Comparison of ENCODE assay signal across 8 cellular contexts in genomic region chr19:40799558-40800338, GRCh38. TPM values are rescaled to one million over a fixed set of nuclear protein-coding genes. Genes with fewer than 3 reads are reported as not detected.
A peak's percentile ranks its signal among the peaks of the same experiment; 100 is the strongest.
DNase-seq lines count a peak whose midpoint lies in the region; ATAC-seq and TF ChIP-seq lines count a peak whose summit lies in the region.

No MANE protein-coding gene starts in this region.

- H3K4me1 Mint-ChIP-seq in CD8-positive, alpha-beta T cell (ENCODE audit: low read depth): peaks cover 64% of the 10 kb centered on the region
- H3K4me1 Mint-ChIP-seq in HFFc6 (ENCODE audit: low read depth): peaks cover 52% of the 10 kb centered on the region
- peaks cover 69% of the 10 kb centered on the region for H3K4me1 Mint-ChIP-seq in activated T-helper 1 cell treated with anti-CD3 and anti-CD28 coated beads, Interleukin-12 subunit alpha, Interleukin-12 subunit beta, Interleukin-2, Interleukin-4 antibody, amounts not matched to agents 30 ng/mL and 10 ng/mL and 1 ng/mL, durations not matched to agents 14 hours and 24 hours and 36 hours (ENCODE audit: low read depth)

- no peaks in the 10 kb centered on the region for H3K9me3 Mint-ChIP-seq in CD8-positive, alpha-beta T cell
- no peaks in the 10 kb centered on the region for H3K9me3 Mint-ChIP-seq in HFFc6
- no peaks in the 10 kb centered on the region for H3K9me3 Mint-ChIP-seq in activated T-helper 1 cell treated with anti-CD3 and anti-CD28 coated beads, Interleukin-12 subunit alpha, Interleukin-12 subunit beta, Interleukin-2, Interleukin-4 antibody, amounts not matched to agents 30 ng/mL and 10 ng/mL and 1 ng/mL, durations not matched to agents 14 hours and 24 hours and 36 hours

- no peak for ATAC-seq in CD8-positive, alpha-beta T cell
- ATAC-seq in heart right ventricle: peak; percentile 9 to 40 (median 26)
- no peak for ATAC-seq in GM18907 (IDR thresholded peaks at IDR 0.05; ENCODE audit: unreplicated experiment)
- ATAC-seq in GM21528 (IDR thresholded peaks at IDR 0.05; ENCODE audit: low FRiP score, unreplicated experiment): no peak

- peaks cover 58% of the 10 kb centered on the region for H3K4me1 ChIP-seq in CD8-positive, alpha-beta T cell (ENCODE audit: insufficient read depth, low read length)
- peaks cover 36 to 61% (median 55%) of the 10 kb centered on the region in 9 donors for H3K4me1 ChIP-seq in heart right ventricle

- CTCF ChIA-PET in CD8-positive, alpha-beta T cell (lab: Charles Lee): interaction anchor here (2.5 kb wide), 1 partner anchor 22 kb away, joined by 12 read pairs; the partner anchor contains the start of gene RAB4B

- no peaks in the 10 kb centered on the region for H3K27me3 ChIP-seq in CD8-positive, alpha-beta T cell (ENCODE audit: insufficient read depth, low read length)
- H3K27me3 ChIP-seq in heart right ventricle: no peaks in the 10 kb centered on the region

- peaks cover 45% of the 10 kb centered on the region for H3K36me3 Mint-ChIP-seq in CD8-positive, alpha-beta T cell
- H3K36me3 Mint-ChIP-seq in HFFc6 (ENCODE audit: low read depth): peaks cover 11% of the 10 kb centered on the region
- peaks cover 33% of the 10 kb centered on the region for H3K36me3 Mint-ChIP-seq in activated T-helper 1 cell treated with anti-CD3 and anti-CD28 coated beads, Interleukin-12 subunit alpha, Interleukin-12 subunit beta, Interleukin-2, Interleukin-4 antibody, amounts not matched to agents 30 ng/mL and 10 ng/mL and 1 ng/mL, durations not matched to agents 14 hours and 24 hours and 36 hours (ENCODE audit: low read depth)

- WGBS in heart right ventricle, 2 donors: 1 to 2% methylated on average over 40 of the region's 40 CpGs

- intact Hi-C loops in CD8-positive, alpha-beta T cell (cut with DNase I, micrococcal nuclease): loop anchor here (2.0 to 5.0 kb wide), 4 partner anchors 19 to 463 kb away; partner anchors contain the start of gene HNRNPUL1 (in 1 of the 2)
- intact Hi-C loops in activated T-helper 1 cell treated with anti-CD3 and anti-CD28 coated beads, Interleukin-12 subunit alpha, Interleukin-12 subunit beta, Interleukin-2, Interleukin-4 antibody, amounts not matched to agents 30 ng/mL and 10 ng/mL and 1 ng/mL, durations not matched to agents 14 hours and 24 hours and 36 hours (cut with micrococcal nuclease): loop anchor here (5.0 kb wide), 1 partner anchor 553 kb away; the partner anchor contains the start of gene TGFB1
- intact Hi-C loops in heart right ventricle (cut with DNase I): loop anchor here in 5 of 10 donors (2.0 to 10.0 kb wide), 9 partner anchors 19 to 385 kb away; partner anchors contain the start of genes ACTMAP (in 4 of the 5), SNRPA (in 4 of the 5), COQ8B (in 3 of the 5) and ITPKC (in 3 of the 5)

- no peaks in the 10 kb centered on the region for H3K36me3 ChIP-seq in CD8-positive, alpha-beta T cell (ENCODE audit: insufficient read depth, low read length)
- H3K36me3 ChIP-seq in heart right ventricle: peaks cover 0 to 45% (median 9%) of the 10 kb centered on the region in 9 donors

- no peak for TF ChIP-seq CTCF in CD8-positive, alpha-beta T cell (IDR thresholded peaks at IDR 0.05)
- TF ChIP-seq CTCF in HFFc6 (IDR thresholded peaks at IDR 0.05): no peak
- TF ChIP-seq CTCF in heart right ventricle (IDR thresholded peaks at IDR 0.05): no peak
- TF ChIP-seq CTCF in retinal pigment epithelial cell (conservative IDR thresholded peaks at IDR 0.05; ENCODE audit: low read depth, low read length): no peak

- peak in 2 of 7 experiments; percentile 30 to 63 for DNase-seq in CD8-positive, alpha-beta T cell
- DNase-seq in HFFc6: no peak
- no peak for DNase-seq in activated T-helper 1 cell treated with anti-CD3 and anti-CD28 coated beads, Interleukin-12 subunit alpha, Interleukin-12 subunit beta, Interleukin-2, Interleukin-4 antibody, amounts not matched to agents 30 ng/mL and 10 ng/mL and 1 ng/mL, durations not matched to agents 14 hours and 24 hours and 36 hours (ENCODE audit: low spot score)
- peak; percentile 75 to 80 for DNase-seq in heart right ventricle
- no peak for DNase-seq in retinal pigment epithelial cell (ENCODE audit: low read depth)
- no peak for DNase-seq in inferior parietal cortex (ENCODE audit: extremely low spot score)

- no peaks in the 10 kb centered on the region for H3K9me3 ChIP-seq in CD8-positive, alpha-beta T cell (ENCODE audit: low read length)
- H3K9me3 ChIP-seq in heart right ventricle: no peaks in the 10 kb centered on the region

- peak overlapping the region; percentile 77 for H3K4me3 ChIP-seq in CD8-positive, alpha-beta T cell (ENCODE audit: low read depth, low read length)
- peak overlapping the region; percentile 76 to 97 (median 93) for H3K4me3 ChIP-seq in heart right ventricle
- H3K4me3 ChIP-seq in retinal pigment epithelial cell (ENCODE audit: low read length): peak overlapping the region; percentile 86

- peak overlapping the region; percentile 89 for H3K27ac Mint-ChIP-seq in CD8-positive, alpha-beta T cell
- peak overlapping the region; percentile 85 for H3K27ac Mint-ChIP-seq in HFFc6
- peak overlapping the region; percentile 91 for H3K27ac Mint-ChIP-seq in activated T-helper 1 cell treated with anti-CD3 and anti-CD28 coated beads, Interleukin-12 subunit alpha, Interleukin-12 subunit beta, Interleukin-2, Interleukin-4 antibody, amounts not matched to agents 30 ng/mL and 10 ng/mL and 1 ng/mL, durations not matched to agents 14 hours and 24 hours and 36 hours

- peak overlapping the region; percentile 92 for H3K4me3 Mint-ChIP-seq in CD8-positive, alpha-beta T cell
- H3K4me3 Mint-ChIP-seq in HFFc6: peak overlapping the region; percentile 97
- peak overlapping the region; percentile 97 for H3K4me3 Mint-ChIP-seq in activated T-helper 1 cell treated with anti-CD3 and anti-CD28 coated beads, Interleukin-12 subunit alpha, Interleukin-12 subunit beta, Interleukin-2, Interleukin-4 antibody, amounts not matched to agents 30 ng/mL and 10 ng/mL and 1 ng/mL, durations not matched to agents 14 hours and 24 hours and 36 hours

- H3K27me3 Mint-ChIP-seq in CD8-positive, alpha-beta T cell (ENCODE audit: low read depth): no peaks in the 10 kb centered on the region
- H3K27me3 Mint-ChIP-seq in HFFc6 (ENCODE audit: insufficient read depth): peaks cover 3% of the 10 kb centered on the region; the same call in 1 of the 2 replicates
- H3K27me3 Mint-ChIP-seq in activated T-helper 1 cell treated with anti-CD3 and anti-CD28 coated beads, Interleukin-12 subunit alpha, Interleukin-12 subunit beta, Interleukin-2, Interleukin-4 antibody, amounts not matched to agents 30 ng/mL and 10 ng/mL and 1 ng/mL, durations not matched to agents 14 hours and 24 hours and 36 hours (ENCODE audit: insufficient read depth): no peaks in the 10 kb centered on the region

- POLR2A ChIA-PET in CD8-positive, alpha-beta T cell (lab: Charles Lee): interaction anchor here (1.0 to 4.0 kb wide), 7 partner anchors 15 to 464 kb away, joined by 3 to 75 read pairs (median 6); partner anchors contain the start of genes ACTMAP, HNRNPUL1, RAB4B and SNRPA

- H3K27ac ChIP-seq in CD8-positive, alpha-beta T cell (ENCODE audit: low read depth, low read length): peak overlapping the region; percentile 66
- H3K27ac ChIP-seq in heart right ventricle: peak overlapping the region; percentile 94 to 99 (median 97)

RNA-seq across cellular contexts. Expression of gene EGLN2, which starts 0.8 kb away (rescaled TPM):
- total RNA-seq in CD8-positive, alpha-beta T cell: 100 to 1,000 TPM; 137 to 138 TPM
- total RNA-seq in HFFc6 (2021; fragmentation: NEBNext Ultra II Directional; extraction: Animal tissue kit (Norgen Biotek cat#: 25700)): 10 to 100 TPM; 56.0 to 72.0 (median 60.1) TPM
- 100 and 104 TPM in 2 replicates for total RNA-seq in activated T-helper 1 cell treated with anti-CD3 and anti-CD28 coated beads, Interleukin-12 subunit alpha, Interleukin-12 subunit beta, Interleukin-2, Interleukin-4 antibody, amounts not matched to agents 30 ng/mL and 10 ng/mL and 1 ng/mL, durations not matched to agents 14 hours and 24 hours and 36 hours
- total RNA-seq in heart right ventricle: 10 to 100 TPM; 31.8 to 78.3 (median 42.8) TPM
- 10 to 100 TPM; 75.3 to 78.6 TPM for polyA plus RNA-seq in heart right ventricle

RNA-seq across cellular contexts. Expression of gene RAB4B, which starts 21.7 kb away (rescaled TPM):
- 10 to 100 TPM; 19.9 to 21.3 TPM for total RNA-seq in CD8-positive, alpha-beta T cell
- total RNA-seq in HFFc6 (2021; fragmentation: NEBNext Ultra II Directional; extraction: Animal tissue kit (Norgen Biotek cat#: 25700)): 10 to 100 TPM; 20.4 to 26.4 (median 22.0) TPM
- 40.6 and 45.5 TPM in 2 replicates for total RNA-seq in activated T-helper 1 cell treated with anti-CD3 and anti-CD28 coated beads, Interleukin-12 subunit alpha, Interleukin-12 subunit beta, Interleukin-2, Interleukin-4 antibody, amounts not matched to agents 30 ng/mL and 10 ng/mL and 1 ng/mL, durations not matched to agents 14 hours and 24 hours and 36 hours
- 10 to 100 TPM; 11.0 to 25.2 (median 13.5) TPM for total RNA-seq in heart right ventricle
- polyA plus RNA-seq in heart right ventricle: 10 to 100 TPM; 26.8 to 62.5 TPM

RNA-seq across cellular contexts. Expression of gene MIA, which starts 24.4 kb away (rescaled TPM):
- total RNA-seq in CD8-positive, alpha-beta T cell: not detected
- total RNA-seq in HFFc6 (2021; fragmentation: NEBNext Ultra II Directional; extraction: Animal tissue kit (Norgen Biotek cat#: 25700)): not detected
- total RNA-seq in activated T-helper 1 cell treated with anti-CD3 and anti-CD28 coated beads, Interleukin-12 subunit alpha, Interleukin-12 subunit beta, Interleukin-2, Interleukin-4 antibody, amounts not matched to agents 30 ng/mL and 10 ng/mL and 1 ng/mL, durations not matched to agents 14 hours and 24 hours and 36 hours: 0.91 TPM in 1 of 2 replicates, not detected in the other
- 1 to 10 TPM in 3 of 10 donors, under 1 TPM in 2, not detected in 5; 0.63 to 1.7 (median 1.0) TPM for total RNA-seq in heart right ventricle
- polyA plus RNA-seq in heart right ventricle: 1 to 10 TPM; 2.0 to 2.4 TPM

RNA-seq across cellular contexts. Expression of gene SNRPA, which starts 48.7 kb away (rescaled TPM):
- 10 to 100 TPM; 68.3 to 88.2 TPM for total RNA-seq in CD8-positive, alpha-beta T cell
- 100 to 1,000 TPM in 4 of 6 experiments, 10 to 100 TPM in 2; 87.8 to 120 (median 104) TPM for total RNA-seq in HFFc6 (2021; fragmentation: NEBNext Ultra II Directional; extraction: Animal tissue kit (Norgen Biotek cat#: 25700))
- 243 and 245 TPM in 2 replicates for total RNA-seq in activated T-helper 1 cell treated with anti-CD3 and anti-CD28 coated beads, Interleukin-12 subunit alpha, Interleukin-12 subunit beta, Interleukin-2, Interleukin-4 antibody, amounts not matched to agents 30 ng/mL and 10 ng/mL and 1 ng/mL, durations not matched to agents 14 hours and 24 hours and 36 hours
- total RNA-seq in heart right ventricle: 10 to 100 TPM; 24.0 to 40.6 (median 34.4) TPM
- polyA plus RNA-seq in heart right ventricle: 10 to 100 TPM; 35.3 to 36.7 TPM

RNA-seq across cellular contexts. Expression of gene ACTMAP, which starts 49.5 kb away (rescaled TPM):
- total RNA-seq in CD8-positive, alpha-beta T cell: 1 to 10 TPM; 3.5 to 3.8 TPM
- 1 to 10 TPM; 6.7 to 8.5 (median 7.5) TPM for total RNA-seq in HFFc6 (2021; fragmentation: NEBNext Ultra II Directional; extraction: Animal tissue kit (Norgen Biotek cat#: 25700))
- 9.5 and 10.0 TPM in 2 replicates for total RNA-seq in activated T-helper 1 cell treated with anti-CD3 and anti-CD28 coated beads, Interleukin-12 subunit alpha, Interleukin-12 subunit beta, Interleukin-2, Interleukin-4 antibody, amounts not matched to agents 30 ng/mL and 10 ng/mL and 1 ng/mL, durations not matched to agents 14 hours and 24 hours and 36 hours
- 10 to 100 TPM in 2 of 10 donors, 1 to 10 TPM in 8; 5.3 to 11.4 (median 8.4) TPM for total RNA-seq in heart right ventricle
- 10 to 100 TPM in 1 of 2 donors, 1 to 10 TPM in 1; 3.6 to 12.8 TPM for polyA plus RNA-seq in heart right ventricle

Comparison
In these comparisons a context has a peak if more than half of its experiments do, and no peak if none do; other contexts are left out.
1. ATAC-seq: peak in heart right ventricle (8 of 8); none in CD8-positive, alpha-beta T cell (single experiment), GM18907 (single experiment) and GM21528 (single experiment).
2. DNase-seq: peak in heart right ventricle (2 of 2); none in HFFc6 (single experiment), activated T-helper 1 cell treated with anti-CD3 and anti-CD28 coated beads, Interleukin-12 subunit alpha, Interleukin-12 subunit beta, Interleukin-2, Interleukin-4 antibody, amounts not matched to agents 30 ng/mL and 10 ng/mL and 1 ng/mL, durations not matched to agents 14 hours and 24 hours and 36 hours (single experiment), retinal pigment epithelial cell (single experiment) and inferior parietal cortex (single experiment).
3. Peak in every context shown above with its lines, with median percentiles within 50 percentile points of each other: H3K4me3 ChIP-seq, H3K27ac Mint-ChIP-seq and H3K4me3 Mint-ChIP-seq.